ENCODE assay signal across 18 cellular contexts in genomic region chr3:156888576-156888975, GRCh38.
A peak's percentile ranks its signal among the peaks of the same experiment; 100 is the strongest.
DNase-seq lines count a peak whose midpoint lies in the region; ATAC-seq and TF ChIP-seq lines count a peak whose summit lies in the region.
"Had no signal": no experiment of that assay in that cellular context is flagged by ENCODE, and none has a peak within 500 bp of the region (broad histone marks: within the 10 kb centered on the region; RNA-seq: fewer than 3 reads in every experiment).

No MANE protein-coding gene starts in this region.

- no peaks in the 10 kb centered on the region for H3K27me3 Mint-ChIP-seq in osteocyte (ENCODE audit: unreplicated experiment)
- peaks cover 2 to 5% of the 10 kb centered on the region in 2 donors for H3K27me3 Mint-ChIP-seq in CD8-positive, alpha-beta memory T cell
- H3K27me3 Mint-ChIP-seq: IgD-negative memory B cell had no signal

- no peak for TF ChIP-seq POLR2A in heart left ventricle (IDR thresholded peaks at IDR 0.05)

- H3K79me2 ChIP-seq in GM23248 (ENCODE audit: insufficient read depth) = no peaks in the 10 kb centered on the region

- H3K4me3 ChIP-seq in GM23248 (no peak overlapping the region), heart left ventricle (no peak overlapping the region)
- no peak overlapping the region for H3K4me3 ChIP-seq in CD8-positive, alpha-beta memory T cell (ENCODE audit: low read length)
- H3K4me3 ChIP-seq: GM12878 had no signal

- H3K36me3 ChIP-seq in GM23248 (ENCODE audit: low read depth) = no peaks in the 10 kb centered on the region
- H3K36me3 ChIP-seq in heart left ventricle = no peaks in the 10 kb centered on the region
- H3K36me3 ChIP-seq in CD8-positive, alpha-beta memory T cell (ENCODE audit: insufficient read depth, low read length) = no peaks in the 10 kb centered on the region

- peak overlapping the region; percentile 47 for H2AFZ ChIP-seq in GM23248

- H3K4me1 Mint-ChIP-seq in osteocyte (ENCODE audit: unreplicated experiment) = peaks cover 20% of the 10 kb centered on the region
- H3K4me1 Mint-ChIP-seq in CD8-positive, alpha-beta memory T cell = no peaks in the 10 kb centered on the region
- H3K4me1 Mint-ChIP-seq: IgD-negative memory B cell had no signal

- no peaks in the 10 kb centered on the region for H3K9me2 ChIP-seq in GM23248 (ENCODE audit: insufficient read depth)

- H3K9me3 ChIP-seq in GM23248 (ENCODE audit: low read depth) (no peaks in the 10 kb centered on the region), heart left ventricle (peaks cover 0 to 18% (median 2%) of the 10 kb centered on the region in 12 donors)
- no peaks in the 10 kb centered on the region for H3K9me3 ChIP-seq in CD8-positive, alpha-beta memory T cell (ENCODE audit: low read length)

- 59 to 71% methylated on average over 1 of the region's 1 CpG for WGBS in GM23248 (ENCODE audit: low coverage in 1 of 2, low lambda C conversion rate in 2 of 2, missing lambda C conversion rate in 2 of 2), 2 experiments
- 46 to 52% (median 49%) methylated on average over 1 of the region's 1 CpG for WGBS in heart left ventricle, 4 donors

- peaks cover 7% of the 10 kb centered on the region for H3K36me3 Mint-ChIP-seq in osteocyte (ENCODE audit: unreplicated experiment)
- peaks cover 0 to 29% (median 2%) of the 10 kb centered on the region in 3 donors for H3K36me3 Mint-ChIP-seq in CD8-positive, alpha-beta memory T cell

- H3F3A ChIP-seq in GM23248 (ENCODE audit: insufficient read depth) = peaks cover 12% of the 10 kb centered on the region

- CTCF ChIA-PET in CD8-positive, alpha-beta memory T cell (lab: Charles Lee) = interaction anchor here (1.1 kb wide), 1 partner anchor 29 kb away, joined by 3 read pairs; no protein-coding TSS in a partner anchor

- no peak overlapping the region for H3K9ac ChIP-seq in GM23248

- H3K27ac ChIP-seq in GM23248 (no peak overlapping the region), cingulate gyrus (ENCODE audit: low read depth, low read length) (peak overlapping the region; percentile 78), layer of hippocampus (ENCODE audit: low read depth, low read length) (peak overlapping the region; percentile 25), heart left ventricle (no peak overlapping the region)
- H3K27ac ChIP-seq in CD8-positive, alpha-beta memory T cell (ENCODE audit: low read depth, low read length) = no peak overlapping the region
- H3K27ac ChIP-seq: HL-60 had no signal

- peaks cover 15% of the 10 kb centered on the region for H3K4me1 ChIP-seq in GM23248 (ENCODE audit: insufficient read depth)
- H3K4me1 ChIP-seq in heart left ventricle = no peaks in the 10 kb centered on the region
- H3K4me1 ChIP-seq in CD8-positive, alpha-beta memory T cell (ENCODE audit: insufficient read depth, low read length) = no peaks in the 10 kb centered on the region

- intact Hi-C loops in heart left ventricle (cut with DNase I) = no loop called here

- no peak overlapping the region for H3K4me2 ChIP-seq in GM23248 (ENCODE audit: unreplicated experiment)

- in situ Hi-C loops in GM23248 (cut with MboI) = no loop called here

- POLR2A ChIA-PET in CD8-positive, alpha-beta memory T cell (lab: Charles Lee) = no interaction called here

- ATAC-seq in heart left ventricle = no peak
- ATAC-seq: GM12878, HCT116 had no signal

- no peaks in the 10 kb centered on the region for H3K27me3 ChIP-seq in GM23248 (replicated peaks; ENCODE audit: insufficient read depth)
- no peaks in the 10 kb centered on the region for H3K27me3 ChIP-seq in layer of hippocampus (ENCODE audit: control insufficient read depth, insufficient read depth, low read length)
- H3K27me3 ChIP-seq in heart left ventricle = no peaks in the 10 kb centered on the region
- no peaks in the 10 kb centered on the region for H3K27me3 ChIP-seq in CD8-positive, alpha-beta memory T cell (ENCODE audit: insufficient read depth, low read length, poor library complexity, severe bottlenecking)

- DNase-seq in GM23248 (no peak), osteocyte (ENCODE audit: extremely low spot score, unreplicated experiment) (no peak), heart left ventricle (no peak)
- no peak for DNase-seq in CD8-positive, alpha-beta memory T cell
- DNase-seq in activated CD4-positive, CD25-positive, alpha-beta regulatory T cell treated with anti-CD3 and anti-CD28 coated beads, Interleukin-2, amount 50 U/mL, for 72 hours = no peak
- DNase-seq: C1 segment of cervical spinal cord; DMS 273 treated with DMSO at 0.1 percent for 48 hours; GDM1; NCI-H1417; NCI-H187 treated with DMSO at 0.1 percent for 48 hours; NCI-H526 treated with DMSO at 0.1 percent for 48 hours; NK-92 treated with Interleukin-12 subunit alpha and Interleukin-12 subunit beta, amount 100 ng/mL, for 24 hours had no signal

- no peaks in the 10 kb centered on the region for H4K20me1 ChIP-seq in GM23248 (ENCODE audit: insufficient read depth)

- peak overlapping the region; percentile 62 for H3K27ac Mint-ChIP-seq in osteocyte (ENCODE audit: unreplicated experiment)
- no peak overlapping the region for H3K27ac Mint-ChIP-seq in CD8-positive, alpha-beta memory T cell

- H3K9me3 Mint-ChIP-seq in osteocyte (ENCODE audit: unreplicated experiment) = peaks cover 18% of the 10 kb centered on the region
- H3K9me3 Mint-ChIP-seq in CD8-positive, alpha-beta memory T cell = peaks cover 9 to 17% (median 16%) of the 10 kb centered on the region in 5 donors

- TF ChIP-seq CTCF in osteocyte (IDR thresholded peaks at IDR 0.05) = no peak
- TF ChIP-seq CTCF in heart left ventricle (IDR thresholded peaks at IDR 0.05) = no peak

- no peak overlapping the region for H3K4me3 Mint-ChIP-seq in osteocyte (ENCODE audit: unreplicated experiment)
- H3K4me3 Mint-ChIP-seq in CD8-positive, alpha-beta memory T cell = no peak overlapping the region
- H3K4me3 Mint-ChIP-seq: IgD-negative memory B cell had no signal

Comparison
In these comparisons a context has a peak if more than half of its experiments do, and no peak if none do; other contexts are left out.
1. H3K27ac ChIP-seq: peak in cingulate gyrus (single experiment) and layer of hippocampus (single experiment); none in GM23248 (single experiment), heart left ventricle (0 of 12) and CD8-positive, alpha-beta memory T cell (single experiment).